ENCODE assay signal across 15 cellular contexts in the genomic region with DNA sequence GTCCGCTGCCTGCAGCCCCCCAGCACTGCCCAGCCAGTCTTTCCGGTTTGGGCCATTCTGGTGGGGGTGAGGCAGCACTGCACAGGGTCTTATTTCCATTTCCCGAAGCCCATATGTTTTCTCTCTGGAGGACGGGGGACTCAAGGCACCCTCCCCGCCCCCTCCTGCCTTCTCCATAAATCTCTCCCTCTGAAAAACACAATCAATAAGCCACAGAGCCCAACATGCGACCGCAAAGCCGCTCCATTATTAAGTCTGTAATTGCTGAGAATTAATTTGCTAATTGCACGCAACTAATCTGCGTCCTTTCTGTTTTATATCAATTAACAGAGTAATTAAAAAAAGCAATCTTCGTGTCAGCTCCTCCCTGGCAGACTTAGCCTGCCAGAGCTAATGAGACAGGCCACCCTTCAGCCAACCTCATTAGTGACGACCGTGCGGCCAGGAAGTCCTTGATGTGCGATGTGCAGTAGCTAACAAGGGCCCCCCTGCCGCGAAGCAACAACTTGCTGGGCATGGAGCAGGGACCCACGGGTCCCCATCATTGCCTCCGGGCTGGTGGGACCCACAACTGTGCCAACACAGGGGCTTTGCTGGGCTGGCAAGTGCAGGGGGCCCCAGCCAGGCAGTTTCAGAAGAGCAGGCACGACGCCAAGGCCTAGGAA.
"Had no signal": no experiment of that assay in that cellular context is flagged by ENCODE, and none has a peak within 500 bp of the region (broad histone marks: within the 10 kb centered on the region; RNA-seq: fewer than 3 reads in every experiment).

No MANE protein-coding gene starts in this region.

- FAIRE-seq: astrocyte, endothelial cell of umbilical vein had no signal

- DNase-seq: activated CD4-positive, alpha-beta T cell treated with anti-CD3 and anti-CD28 coated beads, Interleukin-2, amount 50 U/mL, for 1 hour; activated naive CD4-positive, alpha-beta T cell treated with anti-CD3 and anti-CD28 coated beads, Interleukin-2, amount 50 U/mL, for 16 hours; activated T-cell treated with anti-CD3 and anti-CD28 coated beads, Interleukin-2, amount 50 U/mL, for 72 hours; effector CD8-positive, alpha-beta T cell; left colon; nucleus accumbens; stimulated activated CD4-positive, alpha-beta T cell treated with anti-CD3 and anti-CD28 coated beads, Interleukin-2, amount 100 ng/mL, for 24 hours; stimulated activated naive CD4-positive, alpha-beta T cell treated with Interleukin-2 at 50 U/mL for 16 hours; T1000; thyroid gland had no signal

- H3K9me3 ChIP-seq: thyroid gland had no signal

- ATAC-seq: activated T-cell treated with anti-CD3 and anti-CD28 coated beads, Interleukin-2, amount 50 U/mL, for 72 hours; gastroesophageal sphincter; left colon had no signal

- H3K36me3 ChIP-seq: esophagus muscularis mucosa, gastroesophageal sphincter, thyroid gland had no signal

- H3K27me3 ChIP-seq: thyroid gland had no signal

- H3K4me1 ChIP-seq: esophagus muscularis mucosa, gastroesophageal sphincter, thyroid gland had no signal

- H3K4me3 ChIP-seq: esophagus muscularis mucosa, gastroesophageal sphincter, lung, thyroid gland had no signal

- H3K27ac ChIP-seq: esophagus muscularis mucosa, gastroesophageal sphincter, thyroid gland had no signal
